ENCODE assay signal across 15 cellular contexts in genomic region chr9:21210782-21211181, GRCh38. TPM values are rescaled to one million over a fixed set of nuclear protein-coding genes. Genes with fewer than 3 reads are reported as not detected.
"Had no signal": no experiment of that assay in that cellular context is flagged by ENCODE, and none has a peak within 500 bp of the region (broad histone marks: within the 10 kb centered on the region; RNA-seq: fewer than 3 reads in every experiment).

No MANE protein-coding gene starts in this region.

RNA-seq across cellular contexts. Expression of gene IFNA10, which starts 3.8 kb away (rescaled TPM):
- total RNA-seq: activated B cell treated with CpG ODN at 0.5 μM for 24 hours; activated CD4-positive, alpha-beta memory T cell treated with anti-CD3 and anti-CD28 coated beads for 36 hours; activated CD4-positive, alpha-beta memory T cell treated with anti-CD3 and anti-CD28 coated beads, Interleukin-2, amount 10 ng/mL, durations not matched to agents 7 days and 5 days; activated CD4-positive, alpha-beta T cell treated with anti-CD3 and anti-CD28 coated beads for 36 hours; activated CD4-positive, alpha-beta T cell treated with anti-CD3 and anti-CD28 coated beads, Interleukin-2, amount 10 ng/mL, durations not matched to agents 24 days and 14 days; activated CD4-positive, alpha-beta T cell treated with anti-CD3 and anti-CD28 coated beads, Interleukin-2, amount 10 ng/mL, durations not matched to agents 7 days and 5 days; activated CD8-positive, alpha-beta memory T cell treated with anti-CD3 and anti-CD28 coated beads for 36 hours; activated CD8-positive, alpha-beta memory T cell treated with anti-CD3 and anti-CD28 coated beads, Interleukin-2, amount 10 ng/mL, durations not matched to agents 7 days and 5 days; activated CD8-positive, alpha-beta T cell treated with anti-CD3 and anti-CD28 coated beads for 36 hours; activated CD8-positive, alpha-beta T cell treated with anti-CD3 and anti-CD28 coated beads, Interleukin-2, amount 10 ng/mL, durations not matched to agents 7 days and 5 days; T-cell; T-helper 1 cell treated with Interleukin-12 subunit alpha and Interleukin-12 subunit beta and Interleukin-4 antibody, amounts not matched to agents 30 ng/mL and 1 ng/mL, for 36 hours; T-helper 17 cell; T-helper 2 cell treated with Interferon-gamma antibody and Interleukin-4, amounts not matched to agents 100 ng/mL and 5 ng/mL, for 36 hours; WTC11 had no signal

RNA-seq across cellular contexts. Expression of gene IFNA16, which starts 6.3 kb away (rescaled TPM):
- total RNA-seq: activated B cell treated with CpG ODN at 0.5 μM for 24 hours; activated CD4-positive, alpha-beta memory T cell treated with anti-CD3 and anti-CD28 coated beads for 36 hours; activated CD4-positive, alpha-beta memory T cell treated with anti-CD3 and anti-CD28 coated beads, Interleukin-2, amount 10 ng/mL, durations not matched to agents 7 days and 5 days; activated CD4-positive, alpha-beta T cell treated with anti-CD3 and anti-CD28 coated beads for 36 hours; activated CD4-positive, alpha-beta T cell treated with anti-CD3 and anti-CD28 coated beads, Interleukin-2, amount 10 ng/mL, durations not matched to agents 24 days and 14 days; activated CD4-positive, alpha-beta T cell treated with anti-CD3 and anti-CD28 coated beads, Interleukin-2, amount 10 ng/mL, durations not matched to agents 7 days and 5 days; activated CD8-positive, alpha-beta memory T cell treated with anti-CD3 and anti-CD28 coated beads for 36 hours; activated CD8-positive, alpha-beta memory T cell treated with anti-CD3 and anti-CD28 coated beads, Interleukin-2, amount 10 ng/mL, durations not matched to agents 7 days and 5 days; activated CD8-positive, alpha-beta T cell treated with anti-CD3 and anti-CD28 coated beads for 36 hours; activated CD8-positive, alpha-beta T cell treated with anti-CD3 and anti-CD28 coated beads, Interleukin-2, amount 10 ng/mL, durations not matched to agents 7 days and 5 days; T-cell; T-helper 1 cell treated with Interleukin-12 subunit alpha and Interleukin-12 subunit beta and Interleukin-4 antibody, amounts not matched to agents 30 ng/mL and 1 ng/mL, for 36 hours; T-helper 17 cell; T-helper 2 cell treated with Interferon-gamma antibody and Interleukin-4, amounts not matched to agents 100 ng/mL and 5 ng/mL, for 36 hours; WTC11 had no signal

RNA-seq across cellular contexts. Expression of gene IFNA7, which starts 8.8 kb away (rescaled TPM):
- total RNA-seq: activated B cell treated with CpG ODN at 0.5 μM for 24 hours; activated CD4-positive, alpha-beta memory T cell treated with anti-CD3 and anti-CD28 coated beads for 36 hours; activated CD4-positive, alpha-beta memory T cell treated with anti-CD3 and anti-CD28 coated beads, Interleukin-2, amount 10 ng/mL, durations not matched to agents 7 days and 5 days; activated CD4-positive, alpha-beta T cell treated with anti-CD3 and anti-CD28 coated beads for 36 hours; activated CD4-positive, alpha-beta T cell treated with anti-CD3 and anti-CD28 coated beads, Interleukin-2, amount 10 ng/mL, durations not matched to agents 24 days and 14 days; activated CD4-positive, alpha-beta T cell treated with anti-CD3 and anti-CD28 coated beads, Interleukin-2, amount 10 ng/mL, durations not matched to agents 7 days and 5 days; activated CD8-positive, alpha-beta memory T cell treated with anti-CD3 and anti-CD28 coated beads for 36 hours; activated CD8-positive, alpha-beta memory T cell treated with anti-CD3 and anti-CD28 coated beads, Interleukin-2, amount 10 ng/mL, durations not matched to agents 7 days and 5 days; activated CD8-positive, alpha-beta T cell treated with anti-CD3 and anti-CD28 coated beads for 36 hours; activated CD8-positive, alpha-beta T cell treated with anti-CD3 and anti-CD28 coated beads, Interleukin-2, amount 10 ng/mL, durations not matched to agents 7 days and 5 days; T-cell; T-helper 1 cell treated with Interleukin-12 subunit alpha and Interleukin-12 subunit beta and Interleukin-4 antibody, amounts not matched to agents 30 ng/mL and 1 ng/mL, for 36 hours; T-helper 17 cell; T-helper 2 cell treated with Interferon-gamma antibody and Interleukin-4, amounts not matched to agents 100 ng/mL and 5 ng/mL, for 36 hours; WTC11 had no signal

RNA-seq across cellular contexts. Expression of gene IFNA17, which starts 17.2 kb away (rescaled TPM):
- total RNA-seq: activated B cell treated with CpG ODN at 0.5 μM for 24 hours; activated CD4-positive, alpha-beta memory T cell treated with anti-CD3 and anti-CD28 coated beads for 36 hours; activated CD4-positive, alpha-beta memory T cell treated with anti-CD3 and anti-CD28 coated beads, Interleukin-2, amount 10 ng/mL, durations not matched to agents 7 days and 5 days; activated CD4-positive, alpha-beta T cell treated with anti-CD3 and anti-CD28 coated beads for 36 hours; activated CD4-positive, alpha-beta T cell treated with anti-CD3 and anti-CD28 coated beads, Interleukin-2, amount 10 ng/mL, durations not matched to agents 24 days and 14 days; activated CD4-positive, alpha-beta T cell treated with anti-CD3 and anti-CD28 coated beads, Interleukin-2, amount 10 ng/mL, durations not matched to agents 7 days and 5 days; activated CD8-positive, alpha-beta memory T cell treated with anti-CD3 and anti-CD28 coated beads for 36 hours; activated CD8-positive, alpha-beta memory T cell treated with anti-CD3 and anti-CD28 coated beads, Interleukin-2, amount 10 ng/mL, durations not matched to agents 7 days and 5 days; activated CD8-positive, alpha-beta T cell treated with anti-CD3 and anti-CD28 coated beads for 36 hours; activated CD8-positive, alpha-beta T cell treated with anti-CD3 and anti-CD28 coated beads, Interleukin-2, amount 10 ng/mL, durations not matched to agents 7 days and 5 days; T-cell; T-helper 1 cell treated with Interleukin-12 subunit alpha and Interleukin-12 subunit beta and Interleukin-4 antibody, amounts not matched to agents 30 ng/mL and 1 ng/mL, for 36 hours; T-helper 17 cell; T-helper 2 cell treated with Interferon-gamma antibody and Interleukin-4, amounts not matched to agents 100 ng/mL and 5 ng/mL, for 36 hours; WTC11 had no signal

RNA-seq across cellular contexts. Expression of gene IFNA4, which starts 23.4 kb away (rescaled TPM):
- total RNA-seq: activated B cell treated with CpG ODN at 0.5 μM for 24 hours; activated CD4-positive, alpha-beta memory T cell treated with anti-CD3 and anti-CD28 coated beads for 36 hours; activated CD4-positive, alpha-beta memory T cell treated with anti-CD3 and anti-CD28 coated beads, Interleukin-2, amount 10 ng/mL, durations not matched to agents 7 days and 5 days; activated CD4-positive, alpha-beta T cell treated with anti-CD3 and anti-CD28 coated beads for 36 hours; activated CD4-positive, alpha-beta T cell treated with anti-CD3 and anti-CD28 coated beads, Interleukin-2, amount 10 ng/mL, durations not matched to agents 24 days and 14 days; activated CD4-positive, alpha-beta T cell treated with anti-CD3 and anti-CD28 coated beads, Interleukin-2, amount 10 ng/mL, durations not matched to agents 7 days and 5 days; activated CD8-positive, alpha-beta memory T cell treated with anti-CD3 and anti-CD28 coated beads for 36 hours; activated CD8-positive, alpha-beta memory T cell treated with anti-CD3 and anti-CD28 coated beads, Interleukin-2, amount 10 ng/mL, durations not matched to agents 7 days and 5 days; activated CD8-positive, alpha-beta T cell treated with anti-CD3 and anti-CD28 coated beads for 36 hours; activated CD8-positive, alpha-beta T cell treated with anti-CD3 and anti-CD28 coated beads, Interleukin-2, amount 10 ng/mL, durations not matched to agents 7 days and 5 days; T-cell; T-helper 1 cell treated with Interleukin-12 subunit alpha and Interleukin-12 subunit beta and Interleukin-4 antibody, amounts not matched to agents 30 ng/mL and 1 ng/mL, for 36 hours; T-helper 17 cell; T-helper 2 cell treated with Interferon-gamma antibody and Interleukin-4, amounts not matched to agents 100 ng/mL and 5 ng/mL, for 36 hours; WTC11 had no signal
